Comparison of ENCODE assay signal across 19 cellular contexts in genomic region chr5:165139262-165139661, GRCh38.
"Had no signal": no experiment of that assay in that cellular context is flagged by ENCODE, and none has a peak within 500 bp of the region (broad histone marks: within the 10 kb centered on the region; RNA-seq: fewer than 3 reads in every experiment).

No MANE protein-coding gene starts in this region.

- FAIRE-seq: urothelium cell line had no signal

- H3K4me3 Mint-ChIP-seq: memory B cell, naive B cell, nephron had no signal

- ATAC-seq: gastrocnemius medialis, lower lobe of right lung, sciatic nerve had no signal

- H3K4me1 ChIP-seq: gastrocnemius medialis, left ventricle myocardium inferior, lower lobe of right lung had no signal

- H3K9me3 Mint-ChIP-seq: naive B cell, nephron had no signal

- DNase-seq: cortex of kidney; dorsolateral prefrontal cortex; effector CD8-positive, alpha-beta T cell; gastrocnemius medialis; glutamatergic neuron; islet precursor cell; left ventricle myocardium inferior; lower lobe of right lung; naive B cell; posterior cingulate gyrus; stimulated activated CD4-positive, alpha-beta T cell treated with anti-CD3 and anti-CD28 coated beads, Interleukin-2, amount 100 ng/mL, for 24 hours; stimulated activated CD4-positive, alpha-beta T cell treated with anti-CD3 and anti-CD28 coated beads, Interleukin-4, amount 100 ng/mL, for 4 hours; stimulated activated naive CD4-positive, alpha-beta T cell; stomach; trophoblast cell had no signal

- H3K36me3 Mint-ChIP-seq: memory B cell, naive B cell had no signal

- H3K4me1 Mint-ChIP-seq: memory B cell, naive B cell had no signal

- H3K9me3 ChIP-seq: gastrocnemius medialis, left ventricle myocardium inferior, lower lobe of right lung, stomach had no signal

- H3K27ac Mint-ChIP-seq: memory B cell, naive B cell, nephron had no signal

- H3K4me3 ChIP-seq: gastrocnemius medialis, left ventricle myocardium inferior, lower lobe of right lung, stomach had no signal

- H3K27me3 Mint-ChIP-seq: memory B cell, naive B cell had no signal

- H3K36me3 ChIP-seq: gastrocnemius medialis, left ventricle myocardium inferior, lower lobe of right lung, stomach had no signal

- H3K27me3 ChIP-seq: dorsolateral prefrontal cortex, gastrocnemius medialis, stomach had no signal

- H3K27ac ChIP-seq: dorsolateral prefrontal cortex, gastrocnemius medialis, left ventricle myocardium inferior, lower lobe of right lung, stomach had no signal
